ENCODE assay signal across 12 cellular contexts in genomic region chr17:68344701-68345136, GRCh38. TPM values are rescaled to one million over a fixed set of nuclear protein-coding genes. Genes with fewer than 3 reads are reported as not detected.
A peak's percentile ranks its signal among the peaks of the same experiment; 100 is the strongest.
DNase-seq lines count a peak whose midpoint lies in the region; ATAC-seq and TF ChIP-seq lines count a peak whose summit lies in the region.
"Had no signal": no experiment of that assay in that cellular context is flagged by ENCODE, and none has a peak within 500 bp of the region (broad histone marks: within the 10 kb centered on the region; RNA-seq: fewer than 3 reads in every experiment).

No MANE protein-coding gene starts in this region.

- no peaks in the 10 kb centered on the region for H3K36me3 ChIP-seq in left lung
- no peaks in the 10 kb centered on the region for H3K36me3 ChIP-seq in testis (ENCODE audit: low read depth, missing control alignments)
- H3K36me3 ChIP-seq: right atrium auricular region, vagina had no signal

- peak; percentile 33 for ATAC-seq in left lung
- ATAC-seq in GM21367 (IDR thresholded peaks at IDR 0.05; ENCODE audit: unreplicated experiment): no peak
- no peak for ATAC-seq in HG02973 (IDR thresholded peaks at IDR 0.05; ENCODE audit: unreplicated experiment)

- TF ChIP-seq CTCF in left lung (IDR thresholded peaks at IDR 0.05) (no peak), testis (IDR thresholded peaks at IDR 0.05) (no peak)

- peak; percentile 19 for DNase-seq in stimulated activated CD4-positive, alpha-beta T cell treated with anti-CD3 and anti-CD28 coated beads, Interleukin-1b, Interleukin-23, amount 100 ng/mL, for 48 hours
- DNase-seq in stimulated activated CD4-positive, alpha-beta T cell treated with anti-CD3 and anti-CD28 coated beads, Interleukin-12 subunit alpha, Interleukin-12 subunit beta, amount 100 ng/mL, for 4 hours: no peak
- peak; percentile 41 for DNase-seq in activated CD8-positive, alpha-beta memory T cell treated with anti-CD3 and anti-CD28 coated beads, Interleukin-2, amount 50 U/mL, for 4 hours
- DNase-seq in left lung (no peak), G401 (ENCODE audit: low spot score) (no peak), testis (no peak)
- DNase-seq: dorsolateral prefrontal cortex, NCI-H1092 had no signal

- no peak for TF ChIP-seq POLR2A in testis (IDR thresholded peaks at IDR 0.05)

- H3K27me3 ChIP-seq in left lung (no peaks in the 10 kb centered on the region), testis (no peaks in the 10 kb centered on the region)
- H3K27me3 ChIP-seq: dorsolateral prefrontal cortex, right atrium auricular region, vagina had no signal

- peaks cover 0 to 53% of the 10 kb centered on the region in 2 donors for H3K4me1 ChIP-seq in left lung
- no peaks in the 10 kb centered on the region for H3K4me1 ChIP-seq in testis
- H3K4me1 ChIP-seq: right atrium auricular region, vagina had no signal

- whole genome bisulfite sequencing in testis, 2 donors: 84 to 88% methylated on average over 3 to 4 of the region's 4 CpGs

- H3K4me3 ChIP-seq in left lung (no peak overlapping the region), testis (no peak overlapping the region)
- H3K4me3 ChIP-seq: dorsolateral prefrontal cortex, right atrium auricular region, vagina had no signal

- H3K9me3 ChIP-seq in left lung (no peaks in the 10 kb centered on the region), testis (no peaks in the 10 kb centered on the region)
- H3K9me3 ChIP-seq: right atrium auricular region, vagina had no signal

- intact Hi-C loops in left lung (cut with DNase I) (no loop called here), testis (cut with DNase I; ENCODE audit: low total_unique reads) (no loop called here)

- in situ Hi-C loops in G401 (cut with HindIII; ENCODE audit: low sequenced_read_pairs): no loop called here

- H3K27ac ChIP-seq in left lung: peak overlapping the region in 1 of 2 donors; percentile 91
- H3K27ac ChIP-seq in testis: no peak overlapping the region
- H3K27ac ChIP-seq: dorsolateral prefrontal cortex, right atrium auricular region, vagina had no signal

RNA-seq across cellular contexts. Expression of gene ARSG, which starts 53.4 kb away (rescaled TPM):
- 1 to 10 TPM; 5.2 to 10.0 TPM for total RNA-seq in left lung
- total RNA-seq in G401 (2014; rRNA removed; shearing (Covaris generic)): 4.3 and 17.3 TPM in 2 replicates
- 10 to 100 TPM; 12.5 to 16.9 TPM for total RNA-seq in testis
- polyA plus RNA-seq in testis (ENCODE audit: insufficient read depth, low read depth, low replicate concordance): 7.4 TPM

RNA-seq across cellular contexts. Expression of gene SLC16A6, which starts 53.8 kb away (rescaled TPM):
- total RNA-seq in left lung (10 to 100 TPM in 1 of 2 donors, 1 to 10 TPM in 1; 4.1 to 10.5 TPM), testis (1 to 10 TPM; 1.5 to 1.9 TPM)
- 0.31 and 0.37 TPM in 2 replicates for total RNA-seq in G401 (2014; rRNA removed; shearing (Covaris generic))
- 2.2 TPM for polyA plus RNA-seq in testis (ENCODE audit: insufficient read depth, low read depth, low replicate concordance)

Comparison
In these comparisons a context has a peak if more than half of its experiments do, and no peak if none do; other contexts are left out.
1. DNase-seq: peak in stimulated activated CD4-positive, alpha-beta T cell treated with anti-CD3 and anti-CD28 coated beads, Interleukin-1b, Interleukin-23, amount 100 ng/mL, for 48 hours (single experiment) and activated CD8-positive, alpha-beta memory T cell treated with anti-CD3 and anti-CD28 coated beads, Interleukin-2, amount 50 U/mL, for 4 hours (single experiment); none in stimulated activated CD4-positive, alpha-beta T cell treated with anti-CD3 and anti-CD28 coated beads, Interleukin-12 subunit alpha, Interleukin-12 subunit beta, amount 100 ng/mL, for 4 hours (single experiment), left lung (0 of 2), G401 (single experiment) and testis (single experiment).